In genomic region chr17:50283246-50283645, GRCh38 we compare ENCODE assay signal across 13 cellular contexts. TPM values are rescaled to one million over a fixed set of nuclear protein-coding genes. Genes with fewer than 3 reads are reported as not detected.
DNase-seq lines count a peak whose midpoint lies in the region; TF ChIP-seq lines count a peak whose summit lies in the region.
"Had no signal": no experiment of that assay in that cellular context is flagged by ENCODE, and none has a peak within 500 bp of the region (broad histone marks: within the 10 kb centered on the region; RNA-seq: fewer than 3 reads in every experiment).

No MANE protein-coding gene starts in this region.

- peak overlapping the region; percentile 9 for H3K4me3 Mint-ChIP-seq in glutamatergic neuron (ENCODE audit: unreplicated experiment)
- H3K4me3 Mint-ChIP-seq: B cell, HFFc6, WTC11 had no signal

- TF ChIP-seq CTCF in glutamatergic neuron (IDR thresholded peaks at IDR 0.05; ENCODE audit: partially characterized antibody, unreplicated experiment) (no peak), vagina (IDR thresholded peaks at IDR 0.05) (no peak)

- intact Hi-C loops in vagina (cut with DNase I): no loop called here

- H3K27me3 Mint-ChIP-seq in glutamatergic neuron (ENCODE audit: unreplicated experiment): peaks cover 15% of the 10 kb centered on the region

- no peaks in the 10 kb centered on the region for H3K27me3 ChIP-seq in vagina
- H3K27me3 ChIP-seq: colonic mucosa had no signal

- peaks cover 2% of the 10 kb centered on the region for H3K9me3 Mint-ChIP-seq in glutamatergic neuron (ENCODE audit: unreplicated experiment)
- H3K9me3 Mint-ChIP-seq: HFFc6 had no signal

- peaks cover 11% of the 10 kb centered on the region for H3K4me1 ChIP-seq in vagina

- H3K36me3 ChIP-seq in vagina: no peaks in the 10 kb centered on the region
- H3K36me3 ChIP-seq: colonic mucosa had no signal

- H3K9me3 ChIP-seq in vagina: no peaks in the 10 kb centered on the region
- H3K9me3 ChIP-seq: colonic mucosa had no signal

- H3K27ac Mint-ChIP-seq in glutamatergic neuron (ENCODE audit: unreplicated experiment): no peak overlapping the region
- H3K27ac Mint-ChIP-seq: B cell, HFFc6, WTC11 had no signal

- peaks cover 6% of the 10 kb centered on the region for H3K4me1 Mint-ChIP-seq in glutamatergic neuron (ENCODE audit: low read depth, unreplicated experiment)
- H3K4me1 Mint-ChIP-seq: B cell had no signal

- peak; percentile 58 for DNase-seq in stimulated activated CD4-positive, alpha-beta T cell treated with anti-CD3 and anti-CD28 coated beads, Interleukin-1b, Interleukin-23, amount 100 ng/mL, for 48 hours
- DNase-seq in stimulated activated CD4-positive, alpha-beta T cell treated with anti-CD3 and anti-CD28 coated beads, Interleukin-4, amount 100 ng/mL, for 4 hours: no peak
- DNase-seq in SIG-M5 (lab: John Stamatoyannopoulos, UW) (peak; percentile 52), glutamatergic neuron (no peak), foreskin melanocyte (no peak), NAMALWA (ENCODE audit: low spot score) (no peak), NCI-H748 (lab: John Stamatoyannopoulos, UW; ENCODE audit: unreplicated experiment) (no peak), vagina (ENCODE audit: extremely low spot score in 2 of 2) (no peak)
- DNase-seq: colonic mucosa, HFFc6, NCI-H187 treated with DMSO at 0.1 percent for 48 hours had no signal

- H3K27ac ChIP-seq in vagina: no peak overlapping the region
- H3K27ac ChIP-seq: colonic mucosa had no signal

- no peak overlapping the region for H3K4me3 ChIP-seq in vagina
- H3K4me3 ChIP-seq: colonic mucosa had no signal

- peaks cover 6% of the 10 kb centered on the region for H3K36me3 Mint-ChIP-seq in glutamatergic neuron (ENCODE audit: unreplicated experiment)

- TF ChIP-seq POLR2A in vagina (IDR thresholded peaks at IDR 0.05): no peak

RNA-seq across cellular contexts. Expression of gene TMEM92, which starts 9.0 kb away (rescaled TPM):
- total RNA-seq in glutamatergic neuron (ENCODE audit: unreplicated experiment): not detected
- 0.74 TPM for total RNA-seq in vagina
- total RNA-seq: B cell had no signal

Comparison
In these comparisons a context has a peak if more than half of its experiments do, and no peak if none do; other contexts are left out.
1. DNase-seq: peak in stimulated activated CD4-positive, alpha-beta T cell treated with anti-CD3 and anti-CD28 coated beads, Interleukin-1b, Interleukin-23, amount 100 ng/mL, for 48 hours (single experiment) and SIG-M5 (single experiment); none in stimulated activated CD4-positive, alpha-beta T cell treated with anti-CD3 and anti-CD28 coated beads, Interleukin-4, amount 100 ng/mL, for 4 hours (0 of 2), glutamatergic neuron (single experiment), foreskin melanocyte (single experiment), NAMALWA (single experiment), NCI-H748 (single experiment) and vagina (0 of 2).